Comparison of ENCODE assay signal across 1 cellular context in the genomic region with DNA sequence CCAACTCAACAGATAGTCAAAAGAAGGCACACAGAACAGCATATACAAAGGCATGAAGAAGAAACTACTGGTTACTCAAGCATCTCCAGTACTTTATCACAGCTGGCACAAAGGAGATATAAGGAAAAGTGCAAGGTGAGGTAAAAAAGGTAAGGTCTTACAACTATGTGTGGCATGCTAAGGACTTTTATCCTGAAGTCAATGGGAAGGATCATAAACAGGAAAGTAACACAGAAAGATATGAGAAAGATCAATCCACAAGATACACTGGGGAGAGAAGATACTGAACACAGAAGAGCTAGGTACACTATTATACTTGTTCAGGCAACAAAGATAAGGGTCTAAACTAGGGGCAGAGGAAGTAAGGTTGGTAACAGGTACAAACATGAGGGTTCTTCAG.
TF ChIP-seq lines count a peak whose summit lies in the region.

No MANE protein-coding gene starts in this region.

TF ChIP-seq in K562, 482 proteins besides CTCF, POLR2A, EP300 and RAD21 (continued from another document):
- TF ChIP-seq, protein P1, sequence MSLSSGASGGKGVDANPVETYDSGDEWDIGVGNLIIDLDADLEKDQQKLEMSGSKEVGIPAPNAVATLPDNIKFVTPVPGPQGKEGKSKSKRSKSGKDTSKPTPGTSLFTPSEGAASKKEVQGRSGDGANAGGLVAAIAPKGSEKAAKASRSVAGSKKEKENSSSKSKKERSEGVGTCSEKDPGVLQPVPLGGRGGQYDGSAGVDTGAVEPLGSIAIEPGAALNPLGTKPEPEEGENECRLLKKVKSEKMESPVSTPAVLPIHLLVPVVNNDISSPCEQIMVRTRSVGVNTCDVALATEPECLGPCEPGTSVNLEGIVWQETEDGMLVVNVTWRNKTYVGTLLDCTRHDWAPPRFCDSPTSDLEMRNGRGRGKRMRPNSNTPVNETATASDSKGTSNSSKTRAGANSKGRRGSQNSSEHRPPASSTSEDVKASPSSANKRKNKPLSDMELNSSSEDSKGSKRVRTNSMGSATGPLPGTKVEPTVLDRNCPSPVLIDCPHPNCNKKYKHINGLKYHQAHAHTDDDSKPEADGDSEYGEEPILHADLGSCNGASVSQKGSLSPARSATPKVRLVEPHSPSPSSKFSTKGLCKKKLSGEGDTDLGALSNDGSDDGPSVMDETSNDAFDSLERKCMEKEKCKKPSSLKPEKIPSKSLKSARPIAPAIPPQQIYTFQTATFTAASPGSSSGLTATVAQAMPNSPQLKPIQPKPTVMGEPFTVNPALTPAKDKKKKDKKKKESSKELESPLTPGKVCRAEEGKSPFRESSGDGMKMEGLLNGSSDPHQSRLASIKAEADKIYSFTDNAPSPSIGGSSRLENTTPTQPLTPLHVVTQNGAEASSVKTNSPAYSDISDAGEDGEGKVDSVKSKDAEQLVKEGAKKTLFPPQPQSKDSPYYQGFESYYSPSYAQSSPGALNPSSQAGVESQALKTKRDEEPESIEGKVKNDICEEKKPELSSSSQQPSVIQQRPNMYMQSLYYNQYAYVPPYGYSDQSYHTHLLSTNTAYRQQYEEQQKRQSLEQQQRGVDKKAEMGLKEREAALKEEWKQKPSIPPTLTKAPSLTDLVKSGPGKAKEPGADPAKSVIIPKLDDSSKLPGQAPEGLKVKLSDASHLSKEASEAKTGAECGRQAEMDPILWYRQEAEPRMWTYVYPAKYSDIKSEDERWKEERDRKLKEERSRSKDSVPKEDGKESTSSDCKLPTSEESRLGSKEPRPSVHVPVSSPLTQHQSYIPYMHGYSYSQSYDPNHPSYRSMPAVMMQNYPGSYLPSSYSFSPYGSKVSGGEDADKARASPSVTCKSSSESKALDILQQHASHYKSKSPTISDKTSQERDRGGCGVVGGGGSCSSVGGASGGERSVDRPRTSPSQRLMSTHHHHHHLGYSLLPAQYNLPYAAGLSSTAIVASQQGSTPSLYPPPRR (CRISPR knock-in tag; IDR thresholded peaks at IDR 0.05; ENCODE audit: borderline replicate concordance): no peak
- TF ChIP-seq ARID1B (IDR thresholded peaks at IDR 0.05) (peak; percentile 12; the same call in 1 of the 2 replicates), CBFA2T3 (IDR thresholded peaks at IDR 0.05) (peak; percentile 34), ZNF311 (CRISPR knock-in tag; IDR thresholded peaks at IDR 0.05) (no peak), MYNN (IDR thresholded peaks at IDR 0.05) (peak; percentile 86; the same call in 1 of the 2 replicates), MYNN (CRISPR knock-in tag; IDR thresholded peaks at IDR 0.05) (no peak), KDM4B (IDR thresholded peaks at IDR 0.05; ENCODE audit: borderline replicate concordance in 2 of 2, low read depth in 1 of 2) (no peak), TEAD1 (CRISPR knock-in tag; IDR thresholded peaks at IDR 0.05) (no peak), TAF9B (IDR thresholded peaks at IDR 0.05; ENCODE audit: partially characterized antibody) (no peak), HNRNPK (IDR thresholded peaks at IDR 0.05; ENCODE audit: low read depth, low read length, poor library complexity, severe bottlenecking) (no peak), NFRKB (IDR thresholded peaks at IDR 0.05; ENCODE audit: low read depth) (no peak), MTF1 (CRISPR knock-in tag; IDR thresholded peaks at IDR 0.05; ENCODE audit: borderline replicate concordance) (no peak), MCM7 (IDR thresholded peaks at IDR 0.05) (no peak), PCBP2 (IDR thresholded peaks at IDR 0.05; ENCODE audit: low read depth, low read length, poor library complexity, severe bottlenecking) (no peak), CBFA2T2 (conservative IDR thresholded peaks at IDR 0.05) (no peak; the same call in 1 of the 2 replicates), DPF2 (IDR thresholded peaks at IDR 0.05) (0 out of 2 replicates have a peak, but pooled peaks have one; percentile 16), SLC30A9 (CRISPR knock-in tag; IDR thresholded peaks at IDR 0.05) (no peak), NBN (IDR thresholded peaks at IDR 0.05; ENCODE audit: low read depth) (no peak), ZBTB17 (CRISPR knock-in tag; IDR thresholded peaks at IDR 0.05) (no peak), ESRRA (IDR thresholded peaks at IDR 0.05; ENCODE audit: borderline replicate concordance, low read depth) (no peak), TBL1XR1 (IDR thresholded peaks at IDR 0.05; ENCODE audit: low read length in 2 of 2) (no peak), ZNF766 (CRISPR knock-in tag; conservative IDR thresholded peaks at IDR 0.05) (no peak), JUND (IDR thresholded peaks at IDR 0.05; ENCODE audit: borderline replicate concordance, low read depth, low read length) (no peak), JUND (tag; IDR thresholded peaks at IDR 0.05; ENCODE audit: borderline replicate concordance, low read depth, low read length) (no peak), ILK (tag; IDR thresholded peaks at IDR 0.05; ENCODE audit: borderline replicate concordance, low read depth) (no peak), ZNF282 (CRISPR knock-in tag; IDR thresholded peaks at IDR 0.05) (no peak), DACH1 (IDR thresholded peaks at IDR 0.05; ENCODE audit: partially characterized antibody) (no peak), RBBP5 (IDR thresholded peaks at IDR 0.05; ENCODE audit: borderline replicate concordance, insufficient read depth, low read length, poor library complexity, severe bottlenecking) (no peak)
- TF ChIP-seq, protein P2, sequence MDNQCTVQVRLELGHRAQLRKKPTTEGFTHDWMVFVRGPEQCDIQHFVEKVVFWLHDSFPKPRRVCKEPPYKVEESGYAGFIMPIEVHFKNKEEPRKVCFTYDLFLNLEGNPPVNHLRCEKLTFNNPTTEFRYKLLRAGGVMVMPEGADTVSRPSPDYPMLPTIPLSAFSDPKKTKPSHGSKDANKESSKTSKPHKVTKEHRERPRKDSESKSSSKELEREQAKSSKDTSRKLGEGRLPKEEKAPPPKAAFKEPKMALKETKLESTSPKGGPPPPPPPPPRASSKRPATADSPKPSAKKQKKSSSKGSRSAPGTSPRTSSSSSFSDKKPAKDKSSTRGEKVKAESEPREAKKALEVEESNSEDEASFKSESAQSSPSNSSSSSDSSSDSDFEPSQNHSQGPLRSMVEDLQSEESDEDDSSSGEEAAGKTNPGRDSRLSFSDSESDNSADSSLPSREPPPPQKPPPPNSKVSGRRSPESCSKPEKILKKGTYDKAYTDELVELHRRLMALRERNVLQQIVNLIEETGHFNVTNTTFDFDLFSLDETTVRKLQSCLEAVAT (IDR thresholded peaks at IDR 0.05): no peak
- TF ChIP-seq, protein P3, sequence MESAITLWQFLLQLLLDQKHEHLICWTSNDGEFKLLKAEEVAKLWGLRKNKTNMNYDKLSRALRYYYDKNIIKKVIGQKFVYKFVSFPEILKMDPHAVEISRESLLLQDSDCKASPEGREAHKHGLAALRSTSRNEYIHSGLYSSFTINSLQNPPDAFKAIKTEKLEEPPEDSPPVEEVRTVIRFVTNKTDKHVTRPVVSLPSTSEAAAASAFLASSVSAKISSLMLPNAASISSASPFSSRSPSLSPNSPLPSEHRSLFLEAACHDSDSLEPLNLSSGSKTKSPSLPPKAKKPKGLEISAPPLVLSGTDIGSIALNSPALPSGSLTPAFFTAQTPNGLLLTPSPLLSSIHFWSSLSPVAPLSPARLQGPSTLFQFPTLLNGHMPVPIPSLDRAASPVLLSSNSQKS (CRISPR knock-in tag; IDR thresholded peaks at IDR 0.05): no peak
- TF ChIP-seq, protein P4, sequence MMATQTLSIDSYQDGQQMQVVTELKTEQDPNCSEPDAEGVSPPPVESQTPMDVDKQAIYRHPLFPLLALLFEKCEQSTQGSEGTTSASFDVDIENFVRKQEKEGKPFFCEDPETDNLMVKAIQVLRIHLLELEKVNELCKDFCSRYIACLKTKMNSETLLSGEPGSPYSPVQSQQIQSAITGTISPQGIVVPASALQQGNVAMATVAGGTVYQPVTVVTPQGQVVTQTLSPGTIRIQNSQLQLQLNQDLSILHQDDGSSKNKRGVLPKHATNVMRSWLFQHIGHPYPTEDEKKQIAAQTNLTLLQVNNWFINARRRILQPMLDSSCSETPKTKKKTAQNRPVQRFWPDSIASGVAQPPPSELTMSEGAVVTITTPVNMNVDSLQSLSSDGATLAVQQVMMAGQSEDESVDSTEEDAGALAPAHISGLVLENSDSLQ (IDR thresholded peaks at IDR 0.05): no peak
- TF ChIP-seq, protein P5, sequence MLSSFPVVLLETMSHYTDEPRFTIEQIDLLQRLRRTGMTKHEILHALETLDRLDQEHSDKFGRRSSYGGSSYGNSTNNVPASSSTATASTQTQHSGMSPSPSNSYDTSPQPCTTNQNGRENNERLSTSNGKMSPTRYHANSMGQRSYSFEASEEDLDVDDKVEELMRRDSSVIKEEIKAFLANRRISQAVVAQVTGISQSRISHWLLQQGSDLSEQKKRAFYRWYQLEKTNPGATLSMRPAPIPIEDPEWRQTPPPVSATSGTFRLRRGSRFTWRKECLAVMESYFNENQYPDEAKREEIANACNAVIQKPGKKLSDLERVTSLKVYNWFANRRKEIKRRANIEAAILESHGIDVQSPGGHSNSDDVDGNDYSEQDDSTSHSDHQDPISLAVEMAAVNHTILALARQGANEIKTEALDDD (IDR thresholded peaks at IDR 0.05): peak; percentile 57; the same call in 1 of the 2 replicates
- TF ChIP-seq, protein P6, sequence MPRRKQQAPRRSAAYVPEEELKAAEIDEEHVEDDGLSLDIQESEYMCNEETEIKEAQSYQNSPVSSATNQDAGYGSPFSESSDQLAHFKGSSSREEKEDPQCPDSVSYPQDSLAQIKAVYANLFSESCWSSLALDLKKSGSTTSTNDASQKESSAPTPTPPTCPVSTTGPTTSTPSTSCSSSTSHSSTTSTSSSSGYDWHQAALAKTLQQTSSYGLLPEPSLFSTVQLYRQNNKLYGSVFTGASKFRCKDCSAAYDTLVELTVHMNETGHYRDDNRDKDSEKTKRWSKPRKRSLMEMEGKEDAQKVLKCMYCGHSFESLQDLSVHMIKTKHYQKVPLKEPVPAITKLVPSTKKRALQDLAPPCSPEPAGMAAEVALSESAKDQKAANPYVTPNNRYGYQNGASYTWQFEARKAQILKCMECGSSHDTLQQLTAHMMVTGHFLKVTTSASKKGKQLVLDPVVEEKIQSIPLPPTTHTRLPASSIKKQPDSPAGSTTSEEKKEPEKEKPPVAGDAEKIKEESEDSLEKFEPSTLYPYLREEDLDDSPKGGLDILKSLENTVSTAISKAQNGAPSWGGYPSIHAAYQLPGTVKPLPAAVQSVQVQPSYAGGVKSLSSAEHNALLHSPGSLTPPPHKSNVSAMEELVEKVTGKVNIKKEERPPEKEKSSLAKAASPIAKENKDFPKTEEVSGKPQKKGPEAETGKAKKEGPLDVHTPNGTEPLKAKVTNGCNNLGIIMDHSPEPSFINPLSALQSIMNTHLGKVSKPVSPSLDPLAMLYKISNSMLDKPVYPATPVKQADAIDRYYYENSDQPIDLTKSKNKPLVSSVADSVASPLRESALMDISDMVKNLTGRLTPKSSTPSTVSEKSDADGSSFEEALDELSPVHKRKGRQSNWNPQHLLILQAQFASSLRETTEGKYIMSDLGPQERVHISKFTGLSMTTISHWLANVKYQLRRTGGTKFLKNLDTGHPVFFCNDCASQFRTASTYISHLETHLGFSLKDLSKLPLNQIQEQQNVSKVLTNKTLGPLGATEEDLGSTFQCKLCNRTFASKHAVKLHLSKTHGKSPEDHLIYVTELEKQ (CRISPR knock-in tag; IDR thresholded peaks at IDR 0.05): no peak
- TF ChIP-seq, protein P7, sequence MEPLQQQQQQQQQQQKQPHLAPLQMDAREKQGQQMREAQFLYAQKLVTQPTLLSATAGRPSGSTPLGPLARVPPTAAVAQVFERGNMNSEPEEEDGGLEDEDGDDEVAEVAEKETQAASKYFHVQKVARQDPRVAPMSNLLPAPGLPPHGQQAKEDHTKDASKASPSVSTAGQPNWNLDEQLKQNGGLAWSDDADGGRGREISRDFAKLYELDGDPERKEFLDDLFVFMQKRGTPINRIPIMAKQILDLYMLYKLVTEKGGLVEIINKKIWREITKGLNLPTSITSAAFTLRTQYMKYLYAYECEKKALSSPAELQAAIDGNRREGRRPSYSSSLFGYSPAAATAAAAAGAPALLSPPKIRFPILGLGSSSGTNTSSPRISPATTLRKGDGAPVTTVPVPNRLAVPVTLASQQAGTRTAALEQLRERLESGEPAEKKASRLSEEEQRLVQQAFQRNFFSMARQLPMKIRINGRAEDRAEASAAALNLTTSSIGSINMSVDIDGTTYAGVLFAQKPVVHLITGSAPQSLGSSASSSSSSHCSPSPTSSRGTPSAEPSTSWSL (CRISPR knock-in tag; IDR thresholded peaks at IDR 0.05; ENCODE audit: borderline replicate concordance): no peak
- TF ChIP-seq, protein P8, sequence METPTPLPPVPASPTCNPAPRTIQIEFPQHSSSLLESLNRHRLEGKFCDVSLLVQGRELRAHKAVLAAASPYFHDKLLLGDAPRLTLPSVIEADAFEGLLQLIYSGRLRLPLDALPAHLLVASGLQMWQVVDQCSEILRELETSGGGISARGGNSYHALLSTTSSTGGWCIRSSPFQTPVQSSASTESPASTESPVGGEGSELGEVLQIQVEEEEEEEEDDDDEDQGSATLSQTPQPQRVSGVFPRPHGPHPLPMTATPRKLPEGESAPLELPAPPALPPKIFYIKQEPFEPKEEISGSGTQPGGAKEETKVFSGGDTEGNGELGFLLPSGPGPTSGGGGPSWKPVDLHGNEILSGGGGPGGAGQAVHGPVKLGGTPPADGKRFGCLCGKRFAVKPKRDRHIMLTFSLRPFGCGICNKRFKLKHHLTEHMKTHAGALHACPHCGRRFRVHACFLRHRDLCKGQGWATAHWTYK (CRISPR knock-in tag; IDR thresholded peaks at IDR 0.05): no peak
- TF ChIP-seq, protein P9, sequence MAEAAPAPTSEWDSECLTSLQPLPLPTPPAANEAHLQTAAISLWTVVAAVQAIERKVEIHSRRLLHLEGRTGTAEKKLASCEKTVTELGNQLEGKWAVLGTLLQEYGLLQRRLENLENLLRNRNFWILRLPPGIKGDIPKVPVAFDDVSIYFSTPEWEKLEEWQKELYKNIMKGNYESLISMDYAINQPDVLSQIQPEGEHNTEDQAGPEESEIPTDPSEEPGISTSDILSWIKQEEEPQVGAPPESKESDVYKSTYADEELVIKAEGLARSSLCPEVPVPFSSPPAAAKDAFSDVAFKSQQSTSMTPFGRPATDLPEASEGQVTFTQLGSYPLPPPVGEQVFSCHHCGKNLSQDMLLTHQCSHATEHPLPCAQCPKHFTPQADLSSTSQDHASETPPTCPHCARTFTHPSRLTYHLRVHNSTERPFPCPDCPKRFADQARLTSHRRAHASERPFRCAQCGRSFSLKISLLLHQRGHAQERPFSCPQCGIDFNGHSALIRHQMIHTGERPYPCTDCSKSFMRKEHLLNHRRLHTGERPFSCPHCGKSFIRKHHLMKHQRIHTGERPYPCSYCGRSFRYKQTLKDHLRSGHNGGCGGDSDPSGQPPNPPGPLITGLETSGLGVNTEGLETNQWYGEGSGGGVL (CRISPR knock-in tag; IDR thresholded peaks at IDR 0.05): no peak
